In genomic region chr2:172361360-172361759, GRCh38 we compare ENCODE assay signal across 18 cellular contexts.
DNase-seq lines count a peak whose midpoint lies in the region; FAIRE-seq and TF ChIP-seq lines count a peak whose summit lies in the region.
"Had no signal": no experiment of that assay in that cellular context is flagged by ENCODE, and none has a peak within 500 bp of the region (broad histone marks: within the 10 kb centered on the region; RNA-seq: fewer than 3 reads in every experiment).

No MANE protein-coding gene starts in this region.

- no peak for FAIRE-seq in small intestine (lab: Jason Lieb, UNC)
- FAIRE-seq: A549, HTR-8/SVneo had no signal

- H3K4me3 ChIP-seq in BJ (ENCODE audit: low read depth, low read length) (no peak overlapping the region), small intestine (ENCODE audit: low read depth in 1 of 2, low read length in 2 of 2) (no peak overlapping the region)
- H3K4me3 ChIP-seq: A549 had no signal

- CTCF ChIA-PET in BJ (lab: Yijun Ruan, JAX) = interaction anchor here (0.9 kb wide), 1 partner anchor 95 kb away, joined by 3 read pairs; no protein-coding TSS in a partner anchor

- POLR2A ChIA-PET in BJ (lab: Charles Lee) = no interaction called here

- no peak for TF ChIP-seq CTCF in BJ (IDR thresholded peaks at IDR 0.05; ENCODE audit: insufficient read depth, low read depth, low read length)

- DNase-seq in BJ (ENCODE audit: low read depth) = peak; percentile 27
- DNase-seq in NCI-H226 = peak; percentile 69
- peak; percentile 26 for DNase-seq in hepatic stellate cell (ENCODE audit: low spot score)
- DNase-seq in small intestine = peak; percentile 48
- no peak for DNase-seq in NCI-H1930 (lab: John Stamatoyannopoulos, UW)
- DNase-seq in NCI-H2196 (lab: John Stamatoyannopoulos, UW; ENCODE audit: unreplicated experiment) = no peak
- DNase-seq in NOMO-1 treated with dmso at 0.1 percent for 144 hours (lab: John Stamatoyannopoulos, UW; ENCODE audit: unreplicated experiment) = no peak
- DNase-seq: AML-193, COR-L47, DMS153, HCEC 1CT, MV-4-11, NCI-H1417, NCI-H187 treated with DMSO at 0.1 percent for 48 hours, NCI-H2171 treated with DMSO at 0.1 percent for 48 hours, NCI-H524 had no signal

- H3K27me3 ChIP-seq in BJ (ENCODE audit: control insufficient read depth, insufficient read depth, low read length) (no peaks in the 10 kb centered on the region), small intestine (ENCODE audit: control insufficient read depth in 2 of 2, insufficient read depth in 2 of 2, low read length in 2 of 2) (no peaks in the 10 kb centered on the region)

- H3K27ac ChIP-seq in small intestine (ENCODE audit: low read depth in 1 of 2, low read length in 1 of 2) = no peak overlapping the region
- H3K27ac ChIP-seq: A549 had no signal

- WGBS in small intestine, 3 donors = 16 to 51% (median 26%) methylated on average over 3 of the region's 3 CpGs

- H3K36me3 ChIP-seq in BJ (ENCODE audit: control insufficient read depth, insufficient read depth, low read length) (no peaks in the 10 kb centered on the region), small intestine (ENCODE audit: control insufficient read depth in 2 of 2, insufficient read depth in 2 of 2, low read length in 2 of 2) (no peaks in the 10 kb centered on the region)

- no peaks in the 10 kb centered on the region for H3K4me1 ChIP-seq in small intestine (ENCODE audit: control insufficient read depth in 2 of 2, insufficient read depth in 1 of 2, low read depth in 1 of 2, low read length in 1 of 2)
- H3K4me1 ChIP-seq: A549 had no signal

- H3K9me3 ChIP-seq in small intestine (ENCODE audit: control insufficient read depth, low read depth) = no peaks in the 10 kb centered on the region
- H3K9me3 ChIP-seq: A549 had no signal

Comparison
In these comparisons a context has a peak if more than half of its experiments do, and no peak if none do; other contexts are left out.
1. DNase-seq: peak in BJ (single experiment), NCI-H226 (single experiment), hepatic stellate cell (single experiment) and small intestine (single experiment); none in NCI-H1930 (0 of 2), NCI-H2196 (single experiment) and NOMO-1 treated with dmso at 0.1 percent for 144 hours (single experiment).